ENCODE assay signal across 15 cellular contexts in the genomic region with DNA sequence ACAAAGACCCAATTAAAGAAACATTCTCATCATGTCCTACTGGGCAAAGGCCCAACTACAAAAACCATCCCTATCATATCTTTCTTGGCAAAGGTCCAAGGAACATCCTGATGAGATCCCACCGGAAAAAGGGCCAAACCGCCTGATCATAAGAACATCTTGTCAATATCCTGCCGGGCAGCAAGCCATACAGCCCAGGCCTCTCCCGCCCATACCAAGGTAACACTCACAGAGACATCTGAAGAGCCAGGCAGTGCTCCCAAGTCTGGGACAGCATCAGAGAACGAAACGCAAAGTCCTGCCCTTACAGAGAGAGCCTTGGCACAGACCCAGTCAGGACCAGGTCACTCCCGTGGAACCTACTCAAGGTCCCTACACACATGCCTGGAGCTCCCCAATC. TPM values are rescaled to one million over a fixed set of nuclear protein-coding genes. Genes with fewer than 3 reads are reported as not detected.
A peak's percentile ranks its signal among the peaks of the same experiment; 100 is the strongest.
DNase-seq lines count a peak whose midpoint lies in the region; ATAC-seq and TF ChIP-seq lines count a peak whose summit lies in the region.
"Had no signal": no experiment of that assay in that cellular context is flagged by ENCODE, and none has a peak within 500 bp of the region (broad histone marks: within the 10 kb centered on the region; RNA-seq: fewer than 3 reads in every experiment).

No MANE protein-coding gene starts in this region.

- peaks cover 38% of the 10 kb centered on the region for H3K36me3 Mint-ChIP-seq in CD4-positive, alpha-beta T cell (ENCODE audit: low read depth)
- H3K36me3 Mint-ChIP-seq in IgD-negative memory B cell: peaks cover 13% of the 10 kb centered on the region
- peaks cover 29% of the 10 kb centered on the region for H3K36me3 Mint-ChIP-seq in endothelial cell (ENCODE audit: low read depth, unreplicated experiment)
- H3K36me3 Mint-ChIP-seq in neural crest cell (ENCODE audit: low read depth): peaks cover 38% of the 10 kb centered on the region

- intact Hi-C loops in CD4-positive, alpha-beta T cell (cut with DNase I, micrococcal nuclease): loop anchor here in 1 of 2 experiments (5.0 to 10.0 kb wide), 2 partner anchors 52 to 415 kb away; a partner anchor contains a TSS

- no peak overlapping the region for H3K27ac ChIP-seq in CD4-positive, alpha-beta T cell (ENCODE audit: low read depth, low read length)

- H3K4me1 Mint-ChIP-seq in CD4-positive, alpha-beta T cell (ENCODE audit: low read depth): peaks cover 20% of the 10 kb centered on the region
- H3K4me1 Mint-ChIP-seq in IgD-negative memory B cell (peaks cover 7 to 15% (median 13%) of the 10 kb centered on the region in 3 donors), endothelial cell (ENCODE audit: unreplicated experiment) (peaks cover 11% of the 10 kb centered on the region), neural crest cell (peaks cover 29% of the 10 kb centered on the region)

- H3K9me3 Mint-ChIP-seq in CD4-positive, alpha-beta T cell: peaks cover 9% of the 10 kb centered on the region
- H3K9me3 Mint-ChIP-seq in IgD-negative memory B cell (peaks cover 1 to 22% (median 16%) of the 10 kb centered on the region in 3 donors), endothelial cell (ENCODE audit: unreplicated experiment) (no peaks in the 10 kb centered on the region), neural crest cell (peaks cover 13% of the 10 kb centered on the region)

- H3K27ac Mint-ChIP-seq in CD4-positive, alpha-beta T cell: peak overlapping the region; percentile 14
- H3K27ac Mint-ChIP-seq in IgD-negative memory B cell (peak overlapping the region in 1 of 3 donors; percentile 78), endothelial cell (ENCODE audit: unreplicated experiment) (no peak overlapping the region), neural crest cell (ENCODE audit: unreplicated experiment) (no peak overlapping the region)
- H3K27ac Mint-ChIP-seq: stimulated activated naive CD8-positive, alpha-beta T cell treated with anti-CD3 and anti-CD28 coated beads, Interleukin-15, amount 100 ng/mL, for 72 hours had no signal

- H3K4me3 Mint-ChIP-seq in CD4-positive, alpha-beta T cell: peak overlapping the region; percentile 49
- H3K4me3 Mint-ChIP-seq in IgD-negative memory B cell (peak overlapping the region in 3 of 4 donors; percentile 67 to 87 (median 75)), endothelial cell (ENCODE audit: unreplicated experiment) (peak overlapping the region; percentile 9), neural crest cell (peak overlapping the region; percentile 72)
- H3K4me3 Mint-ChIP-seq: CD14-positive monocyte had no signal

- CTCF ChIA-PET in CD4-positive, alpha-beta T cell (lab: Charles Lee): no interaction called here

- POLR2A ChIA-PET in CD4-positive, alpha-beta T cell (lab: Charles Lee): no interaction called here

- H3K27me3 ChIP-seq in CD4-positive, alpha-beta T cell (ENCODE audit: control insufficient read depth, insufficient read depth, low read length): no peaks in the 10 kb centered on the region
- H3K27me3 ChIP-seq: colonic mucosa had no signal

- H3K9me3 ChIP-seq in CD4-positive, alpha-beta T cell (ENCODE audit: control insufficient read depth, low read length): peaks cover 9% of the 10 kb centered on the region
- H3K9me3 ChIP-seq: colonic mucosa had no signal

- no peak for ATAC-seq in CD4-positive, alpha-beta T cell (ENCODE audit: poor library complexity)
- ATAC-seq in GM21381 (IDR thresholded peaks at IDR 0.05; ENCODE audit: unreplicated experiment) (no peak), GM21423 (IDR thresholded peaks at IDR 0.05; ENCODE audit: unreplicated experiment) (no peak), GM21526 (IDR thresholded peaks at IDR 0.05; ENCODE audit: low FRiP score, unreplicated experiment) (no peak)
- ATAC-seq: stimulated activated naive CD8-positive, alpha-beta T cell treated with anti-CD3 and anti-CD28 coated beads, Interleukin-15, amount 100 ng/mL, for 72 hours had no signal

- no peak for TF ChIP-seq CTCF in CD4-positive, alpha-beta T cell (IDR thresholded peaks at IDR 0.05)
- TF ChIP-seq CTCF in endothelial cell (IDR thresholded peaks at IDR 0.05; ENCODE audit: unreplicated experiment) (no peak), neural crest cell (conservative IDR thresholded peaks at IDR 0.05) (no peak)

- no peak for DNase-seq in CD4-positive, alpha-beta T cell
- DNase-seq in endothelial cell (ENCODE audit: low spot score): no peak
- no peak for DNase-seq in neural crest cell (ENCODE audit: low read depth, low spot score)
- no peak for DNase-seq in C1 segment of cervical spinal cord (lab: John Stamatoyannopoulos, UW)
- DNase-seq: activated CD4-positive, alpha-beta T cell treated with anti-CD3 and anti-CD28 coated beads, Interleukin-2, amount 50 U/mL, for 4 hours; colonic mucosa; GDM1; NCI-H2171 treated with DMSO at 0.1 percent for 48 hours; T-helper 1 cell had no signal

- no peaks in the 10 kb centered on the region for H3K27me3 Mint-ChIP-seq in CD4-positive, alpha-beta T cell
- H3K27me3 Mint-ChIP-seq in IgD-negative memory B cell (no peaks in the 10 kb centered on the region), endothelial cell (ENCODE audit: unreplicated experiment) (peaks cover 6% of the 10 kb centered on the region), neural crest cell (ENCODE audit: low read depth) (peaks cover 3% of the 10 kb centered on the region)
- H3K27me3 Mint-ChIP-seq: stimulated activated naive CD8-positive, alpha-beta T cell treated with anti-CD3 and anti-CD28 coated beads, Interleukin-15, amount 100 ng/mL, for 72 hours had no signal

RNA-seq across cellular contexts. Expression of a gene that starts 18.5 kb away (rescaled TPM):
- total RNA-seq in CD4-positive, alpha-beta T cell: 100 to 1,000 TPM; 428 to 437 TPM
- 27.1 TPM for polyA plus RNA-seq in IgD-negative memory B cell
- 26.6 TPM for total RNA-seq in endothelial cell (ENCODE audit: unreplicated experiment)
- total RNA-seq in neural crest cell: 36.6 and 41.7 TPM in 2 replicates

RNA-seq across cellular contexts. Expression of a gene that starts 51.9 kb away (rescaled TPM):
- 1 to 10 TPM; 2.0 to 2.7 TPM for total RNA-seq in CD4-positive, alpha-beta T cell
- 7.2 TPM for polyA plus RNA-seq in IgD-negative memory B cell
- 29.9 TPM for total RNA-seq in endothelial cell (ENCODE audit: unreplicated experiment)
- 8.2 and 8.6 TPM in 2 replicates for total RNA-seq in neural crest cell

Comparison
In these comparisons a context has a peak if more than half of its experiments do, and no peak if none do; other contexts are left out.
1. H3K4me3 Mint-ChIP-seq: peak in every context shown above with its lines; median percentile 75 in IgD-negative memory B cell; 72 in neural crest cell; 49 in CD4-positive, alpha-beta T cell; 9 in endothelial cell.
2. RNA of a gene that starts 18.5 kb away (total RNA-seq): 428 to 437 TPM in CD4-positive, alpha-beta T cell; 36.6 to 41.7 TPM in neural crest cell and 26.6 TPM in endothelial cell (single experiment); every median in the first group is over 10 times any median in the second.